In genomic region chr3:28949580-28949979, GRCh38 we compare ENCODE assay signal across 31 cellular contexts.
DNase-seq lines count a peak whose midpoint lies in the region; ATAC-seq and TF ChIP-seq lines count a peak whose summit lies in the region.
"Had no signal": no experiment of that assay in that cellular context is flagged by ENCODE, and none has a peak within 500 bp of the region (broad histone marks: within the 10 kb centered on the region; RNA-seq: fewer than 3 reads in every experiment).

No MANE protein-coding gene starts in this region.

- H3K27me3 Mint-ChIP-seq in MCF 10A (ENCODE audit: insufficient read depth, unreplicated experiment): no peaks in the 10 kb centered on the region
- H3K27me3 Mint-ChIP-seq: B cell; CD4-positive, alpha-beta memory T cell had no signal

- H3K4me3 Mint-ChIP-seq in MCF 10A (ENCODE audit: unreplicated experiment): no peak overlapping the region
- H3K4me3 Mint-ChIP-seq: activated T-cell treated with anti-CD3 and anti-CD28 coated beads, Interleukin-2, amount 50 U/mL, for 72 hours; B cell; CD4-positive, alpha-beta memory T cell; natural killer cell; stimulated activated naive CD8-positive, alpha-beta T cell treated with anti-CD3 and anti-CD28 coated beads, Interleukin-15, Interleukin-2, amounts not matched to agents 100 ng/mL and 50 ng/mL, for 24 hours had no signal

- peak; percentile 49 for DNase-seq in MCF 10A (ENCODE audit: unreplicated experiment)
- no peak for DNase-seq in breast epithelium (ENCODE audit: low spot score in 2 of 2)
- DNase-seq in NCI-H69 (lab: John Stamatoyannopoulos, UW): peak; percentile 59
- peak; percentile 73 for DNase-seq in epithelial cell of prostate (ENCODE audit: low read depth, low spot score)
- DNase-seq in colonic mucosa: no peak
- DNase-seq: ACHN; activated CD4-positive, alpha-beta T cell treated with anti-CD3 and anti-CD28 coated beads, Interleukin-2, amount 50 U/mL, for 48 hours; activated naive CD4-positive, alpha-beta T cell treated with Interleukin-2 at 50 U/mL for 16 hours; activated T-cell treated with anti-CD3 and anti-CD28 coated beads, Interleukin-2, amount 50 U/mL, for 72 hours; CD4-positive, alpha-beta memory T cell; DMS 273 treated with DMSO at 0.1 percent for 48 hours; gastrocnemius medialis; GM23248; Karpas-422; kidney glomerular epithelial cell; mucosa of descending colon; natural killer cell; NCI-H1694; occipital lobe; psoas muscle; SIG-M5; stimulated activated CD8-positive, alpha-beta memory T cell treated with anti-CD3 and anti-CD28 coated beads, Interleukin-4, amount 100 ng/mL, for 48 hours had no signal

- peaks cover 14% of the 10 kb centered on the region for H3K4me1 Mint-ChIP-seq in MCF 10A (ENCODE audit: insufficient read depth, unreplicated experiment)
- H3K4me1 Mint-ChIP-seq: CD4-positive, alpha-beta memory T cell; natural killer cell had no signal

- H3K36me3 ChIP-seq in breast epithelium: no peaks in the 10 kb centered on the region
- no peaks in the 10 kb centered on the region for H3K36me3 ChIP-seq in colonic mucosa
- H3K36me3 ChIP-seq: gastrocnemius medialis, thoracic aorta had no signal

- no TSS peak for BruUV-seq in MCF 10A (replicated peaks; lab: Mats Ljungman, UMichigan)

- TF ChIP-seq CTCF in MCF 10A (IDR thresholded peaks at IDR 0.05; ENCODE audit: unreplicated experiment): no peak
- no peak for TF ChIP-seq CTCF in breast epithelium (IDR thresholded peaks at IDR 0.05)
- no peak for TF ChIP-seq CTCF in colonic mucosa (IDR thresholded peaks at IDR 0.05)

- no peak for TF ChIP-seq POLR2A in breast epithelium (IDR thresholded peaks at IDR 0.05)

- intact Hi-C loops in MCF 10A (cut with micrococcal nuclease) (no loop called here), breast epithelium (cut with DNase I; ENCODE audit: low total_unique reads) (no loop called here), colonic mucosa (cut with DNase I) (no loop called here)

- no peaks in the 10 kb centered on the region for H3K4me1 ChIP-seq in breast epithelium
- no peaks in the 10 kb centered on the region for H3K4me1 ChIP-seq in colonic mucosa
- H3K4me1 ChIP-seq: gastrocnemius medialis, psoas muscle had no signal

- no peak overlapping the region for H3K4me3 ChIP-seq in breast epithelium
- H3K4me3 ChIP-seq in colonic mucosa: no peak overlapping the region
- H3K4me3 ChIP-seq: gastrocnemius medialis, GM23248, lung, mucosa of descending colon, psoas muscle, thoracic aorta had no signal

- CTCF ChIA-PET in MCF 10A (lab: Yijun Ruan, JAX): interaction anchor here (0.6 kb wide), 1 partner anchor 37 kb away, joined by 3 read pairs; no protein-coding TSS in a partner anchor

- no peaks in the 10 kb centered on the region for H3K36me3 Mint-ChIP-seq in MCF 10A (ENCODE audit: insufficient read depth, unreplicated experiment)
- H3K36me3 Mint-ChIP-seq: CD4-positive, alpha-beta memory T cell; natural killer cell had no signal

- H3K27me3 ChIP-seq in breast epithelium: no peaks in the 10 kb centered on the region
- H3K27me3 ChIP-seq in colonic mucosa: no peaks in the 10 kb centered on the region
- H3K27me3 ChIP-seq: gastrocnemius medialis had no signal

- POLR2A ChIA-PET in MCF 10A (lab: Yijun Ruan, JAX): interaction anchor here (1.0 kb wide), 1 partner anchor 9 kb away, joined by 3 read pairs; no protein-coding TSS in a partner anchor

- H3K9me3 ChIP-seq in breast epithelium (no peaks in the 10 kb centered on the region), colonic mucosa (no peaks in the 10 kb centered on the region)
- H3K9me3 ChIP-seq: gastrocnemius medialis, mucosa of descending colon, psoas muscle, thoracic aorta had no signal

- H3K27ac Mint-ChIP-seq in MCF 10A (ENCODE audit: low read depth, unreplicated experiment): no peak overlapping the region
- H3K27ac Mint-ChIP-seq: activated T-cell treated with anti-CD3 and anti-CD28 coated beads, Interleukin-2, amount 50 U/mL, for 72 hours; B cell; CD4-positive, alpha-beta memory T cell; natural killer cell; stimulated activated naive CD8-positive, alpha-beta T cell treated with anti-CD3 and anti-CD28 coated beads, Interleukin-15, Interleukin-2, amounts not matched to agents 100 ng/mL and 50 ng/mL, for 24 hours had no signal

- no peak overlapping the region for H3K27ac ChIP-seq in breast epithelium
- H3K27ac ChIP-seq in epithelial cell of prostate: peak overlapping the region; percentile 31
- no peak overlapping the region for H3K27ac ChIP-seq in colonic mucosa
- H3K27ac ChIP-seq: gastrocnemius medialis, GM23248, psoas muscle, thoracic aorta had no signal

- ATAC-seq in GM21825 (IDR thresholded peaks at IDR 0.05; ENCODE audit: unreplicated experiment): no peak
- ATAC-seq in HG03280 (IDR thresholded peaks at IDR 0.05; ENCODE audit: unreplicated experiment): no peak
- ATAC-seq: activated CD4-positive, CD25-positive, alpha-beta regulatory T cell treated with anti-CD3 and anti-CD28 coated beads, Interleukin-2, amount 50 U/mL, for 24 hours; activated T-cell treated with anti-CD3 and anti-CD28 coated beads, Interleukin-2, amount 50 U/mL, for 72 hours; gastrocnemius medialis; HepG2; mucosa of descending colon; natural killer cell; psoas muscle; sciatic nerve had no signal

- H3K9ac ChIP-seq in colonic mucosa (ENCODE audit: low read depth in 2 of 2, low read length in 2 of 2): no peak overlapping the region
- H3K9ac ChIP-seq: GM23248 had no signal

- H3K9me3 Mint-ChIP-seq in MCF 10A (ENCODE audit: unreplicated experiment): no peaks in the 10 kb centered on the region

Comparison
In these comparisons a context has a peak if more than half of its experiments do, and no peak if none do; other contexts are left out.
1. DNase-seq: peak in MCF 10A (single experiment), NCI-H69 (single experiment) and epithelial cell of prostate (single experiment); none in breast epithelium (0 of 2) and colonic mucosa (single experiment).